Comparison of ENCODE assay signal across 8 cellular contexts in genomic region chr13:37869506-37869755, GRCh38. TPM values are rescaled to one million over a fixed set of nuclear protein-coding genes. Genes with fewer than 3 reads are reported as not detected.
DNase-seq lines count a peak whose midpoint lies in the region; ATAC-seq and TF ChIP-seq lines count a peak whose summit lies in the region.

No MANE protein-coding gene starts in this region.

- H3K36me3 Mint-ChIP-seq in memory B cell, result no peaks in the 10 kb centered on the region
- peaks cover 0 to 4% of the 10 kb centered on the region in 2 donors for H3K36me3 Mint-ChIP-seq in CD14-positive monocyte

- H3K36me3 ChIP-seq in thoracic aorta, result no peaks in the 10 kb centered on the region

- peak; percentile 14 for DNase-seq in NCI-H146 (lab: John Stamatoyannopoulos, UW)
- DNase-seq in NCI-H146 treated with DMSO at 0.1 percent for 48 hours (lab: John Stamatoyannopoulos, UW; ENCODE audit: unreplicated experiment), result no peak
- DNase-seq in dorsolateral prefrontal cortex, result peak in 1 of 10 donors; percentile 43
- no peak for DNase-seq in memory B cell (ENCODE audit: low spot score in 2 of 2)
- DNase-seq in thoracic aorta (ENCODE audit: low spot score), result no peak
- DNase-seq in NCI-H187 treated with DMSO at 0.1 percent for 48 hours (lab: John Stamatoyannopoulos, UW), result no peak
- no peak for DNase-seq in CD14-positive monocyte (ENCODE audit: low spot score)

- no peak overlapping the region for H3K27ac Mint-ChIP-seq in memory B cell
- H3K27ac Mint-ChIP-seq in CD14-positive monocyte, result no peak overlapping the region

- H3K27ac ChIP-seq in dorsolateral prefrontal cortex, result peak overlapping the region in 36 of 59 donors; percentile 1 to 77 (median 57)
- peak overlapping the region; percentile 18 to 48 for H3K27ac ChIP-seq in thoracic aorta

- H3K4me1 Mint-ChIP-seq in memory B cell, result no peaks in the 10 kb centered on the region
- no peaks in the 10 kb centered on the region for H3K4me1 Mint-ChIP-seq in CD14-positive monocyte

- intact Hi-C loops in dorsolateral prefrontal cortex (cut with DNase I), result no loop called here
- intact Hi-C loops in CD14-positive monocyte (cut with micrococcal nuclease), result no loop called here

- H3K27me3 ChIP-seq in dorsolateral prefrontal cortex (peaks cover 0 to 12% (median 0%) of the 10 kb centered on the region in 45 donors), thoracic aorta (replicated peaks; ENCODE audit: insufficient read depth) (no peaks in the 10 kb centered on the region)

- peaks cover 8% of the 10 kb centered on the region for H3K27me3 Mint-ChIP-seq in memory B cell
- peaks cover 34 to 40% (median 35%) of the 10 kb centered on the region in 3 donors for H3K27me3 Mint-ChIP-seq in CD14-positive monocyte (ENCODE audit: low read depth in 3 of 3)

- H3K9me3 Mint-ChIP-seq in memory B cell (no peaks in the 10 kb centered on the region), CD14-positive monocyte (peaks cover 0 to 18% (median 12%) of the 10 kb centered on the region in 7 donors)

- TF ChIP-seq CTCF in dorsolateral prefrontal cortex (IDR thresholded peaks at IDR 0.05 in 54 of 56, conservative IDR thresholded peaks at IDR 0.05 in 2 of 56; ENCODE audit: low read depth in 1 of 56, partially characterized antibody in 56 of 56), result no peak
- no peak for TF ChIP-seq CTCF in thoracic aorta (IDR thresholded peaks at IDR 0.05)
- TF ChIP-seq CTCF in CD14-positive monocyte (IDR thresholded peaks at IDR 0.05), result no peak

- H3K4me3 Mint-ChIP-seq in memory B cell (peak overlapping the region; percentile 17), CD14-positive monocyte (peak overlapping the region in 1 of 2 donors; percentile 76)

- no peak for ATAC-seq in memory B cell (ENCODE audit: low read depth)
- no peak for ATAC-seq in thoracic aorta (ENCODE audit: insufficient number of reproducible peaks, low FRiP score, low read depth)
- ATAC-seq in HG02588 (IDR thresholded peaks at IDR 0.05; ENCODE audit: unreplicated experiment), result no peak

- H3K4me3 ChIP-seq in dorsolateral prefrontal cortex (peak overlapping the region; percentile 48 to 79 (median 65)), thoracic aorta (peak overlapping the region; percentile 80)

- H3K4me1 ChIP-seq in thoracic aorta (ENCODE audit: control insufficient read depth in 1 of 2, low read depth in 2 of 2), result peaks cover 0 to 4% of the 10 kb centered on the region in 2 donors

- H3K9me3 ChIP-seq in thoracic aorta, result no peaks in the 10 kb centered on the region

RNA-seq across cellular contexts. Expression of gene TRPC4, which starts 0.1 kb away (rescaled TPM):
- 1 to 10 TPM; 1.4 to 8.4 (median 4.9) TPM for total RNA-seq in dorsolateral prefrontal cortex
- total RNA-seq in thoracic aorta, result 1 to 10 TPM; 7.1 to 7.6 TPM
- polyA plus RNA-seq in CD14-positive monocyte, result not detected
